In the genomic region with DNA sequence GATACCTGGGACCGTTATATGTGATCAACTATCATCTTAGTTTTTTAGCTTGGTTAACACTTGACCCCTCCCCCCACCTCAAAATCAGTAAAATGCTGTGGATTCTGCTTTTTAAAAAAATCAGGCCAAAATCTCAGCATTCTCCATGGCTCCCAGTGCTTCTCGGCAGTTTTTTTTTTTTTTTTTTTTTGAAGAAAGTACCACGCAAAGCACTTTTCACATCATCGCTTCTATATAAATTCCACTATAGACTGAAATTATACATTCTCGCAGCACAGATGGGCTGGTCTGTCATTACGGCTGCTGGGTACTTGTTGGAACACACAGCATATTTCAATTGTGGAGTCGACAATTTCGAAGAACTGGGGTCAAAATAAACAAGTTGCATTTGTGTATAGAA, we compare ENCODE assay signal across 16 cellular contexts.
DNase-seq lines count a peak whose midpoint lies in the region; ATAC-seq and TF ChIP-seq lines count a peak whose summit lies in the region.
"Had no signal": no experiment of that assay in that cellular context is flagged by ENCODE, and none has a peak within 500 bp of the region (broad histone marks: within the 10 kb centered on the region; RNA-seq: fewer than 3 reads in every experiment).

No MANE protein-coding gene starts in this region.

- H3K4me3 ChIP-seq in mucosa of stomach (ENCODE audit: low read length) (no peak overlapping the region), tibial artery (peak overlapping the region; percentile 85 to 90)

- intact Hi-C loops in MCF 10A (cut with micrococcal nuclease), result no loop called here
- intact Hi-C loops in tibial artery (cut with DNase I; ENCODE audit: low total_unique reads), result no loop called here

- DNase-seq in NCI-H1694 treated with DMSO at 0.1 percent for 48 hours (lab: John Stamatoyannopoulos, UW) (peak; percentile 48), NCI-H1694 (lab: John Stamatoyannopoulos, UW) (no peak), MCF 10A (ENCODE audit: unreplicated experiment) (no peak), tibial artery (peak in 1 of 2 donors; percentile 10), HPDE6-E6E7 (ENCODE audit: extremely low spot score) (no peak)
- DNase-seq in stimulated activated naive CD4-positive, alpha-beta T cell treated with Interleukin-2 at 50 U/mL for 16 hours (lab: John Stamatoyannopoulos, UW), result no peak
- DNase-seq: 8988T; activated CD8-positive, alpha-beta T cell treated with anti-CD3 and anti-CD28 coated beads, Interleukin-2, amount 10 ng/mL, durations not matched to agents 7 days and 5 days; activated naive CD8-positive, alpha-beta T cell treated with anti-CD3 and anti-CD28 coated beads, Interleukin-2, amount 10 ng/mL, durations not matched to agents 7 days and 5 days; GOT3; IMR-90; NCI-H2081; stimulated activated CD4-positive, alpha-beta T cell treated with anti-CD3 and anti-CD28 coated beads, Interleukin-15, amount 100 ng/mL, for 24 hours had no signal

- H3K27ac Mint-ChIP-seq in MCF 10A (ENCODE audit: low read depth, unreplicated experiment), result peak overlapping the region; percentile 100
- H3K27ac Mint-ChIP-seq: activated CD8-positive, alpha-beta T cell treated with anti-CD3 and anti-CD28 coated beads, Interleukin-2, amount 10 ng/mL, durations not matched to agents 7 days and 5 days; activated naive CD8-positive, alpha-beta T cell treated with anti-CD3 and anti-CD28 coated beads, Interleukin-2, amount 10 ng/mL, durations not matched to agents 7 days and 5 days; natural killer cell treated with Interleukin-12 subunit alpha and Interleukin-12 subunit beta and Interleukin-15 and Interleukin-18, amount 100 ng/mL, for 72 hours had no signal

- H3K9ac ChIP-seq in mucosa of stomach (ENCODE audit: low read length), result peak overlapping the region; percentile 38

- ATAC-seq in HG03378 (IDR thresholded peaks at IDR 0.05; ENCODE audit: unreplicated experiment), result no peak
- ATAC-seq: activated CD8-positive, alpha-beta T cell treated with anti-CD3 and anti-CD28 coated beads, Interleukin-2, amount 10 ng/mL, durations not matched to agents 7 days and 5 days; natural killer cell treated with Interleukin-12 subunit alpha and Interleukin-12 subunit beta and Interleukin-15 and Interleukin-18, amount 100 ng/mL, for 72 hours had no signal

- no peaks in the 10 kb centered on the region for H3K9me3 Mint-ChIP-seq in MCF 10A (ENCODE audit: unreplicated experiment)
- H3K9me3 Mint-ChIP-seq: activated naive CD8-positive, alpha-beta T cell treated with anti-CD3 and anti-CD28 coated beads, Interleukin-2, amount 10 ng/mL, durations not matched to agents 7 days and 5 days; natural killer cell treated with Interleukin-12 subunit alpha and Interleukin-12 subunit beta and Interleukin-15 and Interleukin-18, amount 100 ng/mL, for 72 hours had no signal

- H3K27me3 Mint-ChIP-seq in MCF 10A (ENCODE audit: insufficient read depth, unreplicated experiment), result no peaks in the 10 kb centered on the region
- H3K27me3 Mint-ChIP-seq: activated naive CD8-positive, alpha-beta T cell treated with anti-CD3 and anti-CD28 coated beads, Interleukin-2, amount 10 ng/mL, durations not matched to agents 7 days and 5 days; natural killer cell treated with Interleukin-12 subunit alpha and Interleukin-12 subunit beta and Interleukin-15 and Interleukin-18, amount 100 ng/mL, for 72 hours had no signal

- peak overlapping the region; percentile 96 for H3K4me3 Mint-ChIP-seq in MCF 10A (ENCODE audit: unreplicated experiment)
- H3K4me3 Mint-ChIP-seq: activated CD8-positive, alpha-beta T cell treated with anti-CD3 and anti-CD28 coated beads, Interleukin-2, amount 10 ng/mL, durations not matched to agents 7 days and 5 days; activated naive CD8-positive, alpha-beta T cell treated with anti-CD3 and anti-CD28 coated beads, Interleukin-2, amount 10 ng/mL, durations not matched to agents 7 days and 5 days; natural killer cell treated with Interleukin-12 subunit alpha and Interleukin-12 subunit beta and Interleukin-15 and Interleukin-18, amount 100 ng/mL, for 72 hours had no signal

- peaks cover 18% of the 10 kb centered on the region for H3K4me1 Mint-ChIP-seq in MCF 10A (ENCODE audit: insufficient read depth, unreplicated experiment)

- TF ChIP-seq CTCF in MCF 10A (IDR thresholded peaks at IDR 0.05; ENCODE audit: unreplicated experiment) (no peak), tibial artery (IDR thresholded peaks at IDR 0.05) (no peak)

- H3K36me3 ChIP-seq in mucosa of stomach (ENCODE audit: control insufficient read depth, insufficient read depth, low read length), result peaks cover 16% of the 10 kb centered on the region
- H3K36me3 ChIP-seq in tibial artery, result peaks cover 0 to 9% (median 0%) of the 10 kb centered on the region in 3 donors

- H3K4me1 ChIP-seq in mucosa of stomach (ENCODE audit: control insufficient read depth, insufficient read depth, low read length), result peaks cover 87% of the 10 kb centered on the region
- peaks cover 13 to 90% (median 77%) of the 10 kb centered on the region in 4 donors for H3K4me1 ChIP-seq in tibial artery

- no peaks in the 10 kb centered on the region for H3K9me3 ChIP-seq in mucosa of stomach (ENCODE audit: control insufficient read depth, low read length)
- no peaks in the 10 kb centered on the region for H3K9me3 ChIP-seq in tibial artery

- no TSS peak for BruUV-seq in MCF 10A (replicated peaks; lab: Mats Ljungman, UMichigan)

- H3K27me3 ChIP-seq in mucosa of stomach (ENCODE audit: control insufficient read depth, insufficient read depth, low read length) (no peaks in the 10 kb centered on the region), tibial artery (no peaks in the 10 kb centered on the region)

- peak overlapping the region; percentile 97 to 99 for H3K27ac ChIP-seq in tibial artery

- peaks cover 93% of the 10 kb centered on the region for H3K36me3 Mint-ChIP-seq in MCF 10A (ENCODE audit: insufficient read depth, unreplicated experiment)
- H3K36me3 Mint-ChIP-seq: activated naive CD8-positive, alpha-beta T cell treated with anti-CD3 and anti-CD28 coated beads, Interleukin-2, amount 10 ng/mL, durations not matched to agents 7 days and 5 days; natural killer cell treated with Interleukin-12 subunit alpha and Interleukin-12 subunit beta and Interleukin-15 and Interleukin-18, amount 100 ng/mL, for 72 hours had no signal

- POLR2A ChIA-PET in MCF 10A (lab: Yijun Ruan, JAX), result interaction anchor here (0.5 to 11.2 kb wide), 11 partner anchors 5 to 1517 kb away, joined by 3 to 1278 read pairs (median 9); a partner anchor contains a TSS

- CTCF ChIA-PET in MCF 10A (lab: Yijun Ruan, JAX), result interaction anchor here (0.7 to 2.9 kb wide), 5 partner anchors 9 to 46 kb away, joined by 3 to 16 read pairs (median 5); no protein-coding TSS in a partner anchor
